Comparison of ENCODE assay signal across 6 cellular contexts in genomic region chr14:103109789-103110415, GRCh38. TPM values are rescaled to one million over a fixed set of nuclear protein-coding genes. Genes with fewer than 3 reads are reported as not detected.
DNase-seq lines count a peak whose midpoint lies in the region; TF ChIP-seq lines count a peak whose summit lies in the region.

No MANE protein-coding gene starts in this region.

- no peaks in the 10 kb centered on the region for H3K9me3 ChIP-seq in HUES6 (ENCODE audit: control insufficient read depth, insufficient read depth, low read depth, low read length)

- H3K4me1 ChIP-seq in HUES6 (ENCODE audit: control insufficient read depth, insufficient read depth, low read length) = peaks cover 52% of the 10 kb centered on the region

- H3K4me3 Mint-ChIP-seq in activated naive CD4-positive, alpha-beta T cell treated with anti-CD3 and anti-CD28 coated beads, Interleukin-2, amount 10 ng/mL, durations not matched to agents 7 days and 5 days = no peak overlapping the region

- DNase-seq in epithelial cell of proximal tubule (ENCODE audit: low read depth) = no peak
- DNase-seq in retina = peak; percentile 58
- DNase-seq in GM19240 (ENCODE audit: insufficient read length, low spot score) = no peak
- DNase-seq in activated naive CD4-positive, alpha-beta T cell treated with anti-CD3 and anti-CD28 coated beads, Interleukin-2, amount 10 ng/mL, durations not matched to agents 7 days and 5 days = no peak
- DNase-seq in ecto neural progenitor cell (ENCODE audit: low spot score) = no peak

- H3K27me3 Mint-ChIP-seq in activated naive CD4-positive, alpha-beta T cell treated with anti-CD3 and anti-CD28 coated beads, Interleukin-2, amount 10 ng/mL, durations not matched to agents 7 days and 5 days = peaks cover 32% of the 10 kb centered on the region

- peak overlapping the region; percentile 76 for H3K9ac ChIP-seq in HUES6 (ENCODE audit: low read length)

- H3K36me3 Mint-ChIP-seq in activated naive CD4-positive, alpha-beta T cell treated with anti-CD3 and anti-CD28 coated beads, Interleukin-2, amount 10 ng/mL, durations not matched to agents 7 days and 5 days = no peaks in the 10 kb centered on the region

- peak overlapping the region; percentile 46 for H3K4me3 ChIP-seq in HUES6 (ENCODE audit: low read depth, low read length)
- H3K4me3 ChIP-seq in epithelial cell of proximal tubule (ENCODE audit: low read depth, low read length) = peak overlapping the region; percentile 23

- no peaks in the 10 kb centered on the region for H3K36me3 ChIP-seq in HUES6 (ENCODE audit: control insufficient read depth, insufficient read depth, low read length)

- peak overlapping the region; percentile 87 for H3K27ac ChIP-seq in HUES6 (ENCODE audit: low read depth, low read length)

- no peaks in the 10 kb centered on the region for H3K9me3 Mint-ChIP-seq in activated naive CD4-positive, alpha-beta T cell treated with anti-CD3 and anti-CD28 coated beads, Interleukin-2, amount 10 ng/mL, durations not matched to agents 7 days and 5 days

- no peak for TF ChIP-seq CTCF in epithelial cell of proximal tubule (conservative IDR thresholded peaks at IDR 0.05; ENCODE audit: low read depth, low read length)

- CTCF ChIA-PET in activated naive CD4-positive, alpha-beta T cell treated with anti-CD3 and anti-CD28 coated beads, Interleukin-2, amount 10 ng/mL, durations not matched to agents 7 days and 5 days (lab: Charles Lee) = no interaction called here

- H3K4me1 Mint-ChIP-seq in activated naive CD4-positive, alpha-beta T cell treated with anti-CD3 and anti-CD28 coated beads, Interleukin-2, amount 10 ng/mL, durations not matched to agents 7 days and 5 days = peaks cover 7% of the 10 kb centered on the region

- H3K27me3 ChIP-seq in HUES6 (ENCODE audit: control insufficient read depth, insufficient read depth, low read length) = peaks cover 12% of the 10 kb centered on the region

- no peak overlapping the region for H3K27ac Mint-ChIP-seq in activated naive CD4-positive, alpha-beta T cell treated with anti-CD3 and anti-CD28 coated beads, Interleukin-2, amount 10 ng/mL, durations not matched to agents 7 days and 5 days

RNA-seq across cellular contexts. Expression of gene TNFAIP2, which starts 13.4 kb away (rescaled TPM):
- 58.5 and 155 TPM in 2 replicates for total RNA-seq in epithelial cell of proximal tubule

RNA-seq across cellular contexts. Expression of gene EXOC3L4, which starts 15.4 kb away (rescaled TPM):
- total RNA-seq in epithelial cell of proximal tubule = 0.17 TPM in 1 of 2 replicates, not detected in the other

RNA-seq across cellular contexts. Expression of gene LBHD2, which starts 25.9 kb away (rescaled TPM):
- not detected in 2 replicates for total RNA-seq in epithelial cell of proximal tubule

RNA-seq across cellular contexts. Expression of gene CDC42BPB, which starts 52.6 kb away (rescaled TPM):
- 68.4 and 83.5 TPM in 2 replicates for total RNA-seq in epithelial cell of proximal tubule
